30 cellular contexts compared by ENCODE assay signal in genomic region chr14:90943367-90943766, GRCh38.
"Had no signal": no experiment of that assay in that cellular context is flagged by ENCODE, and none has a peak within 500 bp of the region (broad histone marks: within the 10 kb centered on the region; RNA-seq: fewer than 3 reads in every experiment).

No MANE protein-coding gene starts in this region.

- H3K27ac ChIP-seq: brain microvascular endothelial cell, coronary artery, dorsolateral prefrontal cortex, esophagus muscularis mucosa, foreskin keratinocyte, gastrocnemius medialis, heart left ventricle, WERI-Rb-1 had no signal

- DNase-seq: activated B cell treated with CpG ODN at 0.5 μM for 24 hours; activated CD4-positive, alpha-beta T cell treated with anti-CD3 and anti-CD28 coated beads for 48 hours; activated CD4-positive, alpha-beta T cell treated with anti-CD3 and anti-CD28 coated beads, Interleukin-2, amount 50 U/mL, for 1 hour; activated CD4-positive, alpha-beta T cell treated with anti-CD3 and anti-CD28 coated beads, Interleukin-2, amount 50 U/mL, for 48 hours; activated CD8-positive, alpha-beta memory T cell treated with anti-CD3 and anti-CD28 coated beads for 24 hours; activated CD8-positive, alpha-beta T cell treated with anti-CD3 and anti-CD28 coated beads for 36 hours; activated gamma-delta T cell; activated naive CD4-positive, alpha-beta T cell; activated naive CD4-positive, alpha-beta T cell treated with anti-CD3 and anti-CD28 coated beads, Interleukin-2, amount 50 U/mL, for 16 hours; activated T-cell treated with anti-CD3 and anti-CD28 coated beads, Interleukin-2, amount 50 U/mL, for 48 hours; amniotic stem cell; anterior cingulate cortex; brain microvascular endothelial cell; dorsolateral prefrontal cortex; effector memory CD4-positive, alpha-beta T cell; endodermal cell; foreskin keratinocyte; gastrocnemius medialis; glutamatergic neuron; heart left ventricle; SW 1271; T-cell; T1000; WERI-Rb-1 had no signal

- H3K36me3 ChIP-seq: brain microvascular endothelial cell, gastrocnemius medialis, WERI-Rb-1 had no signal

- H3K4me3 ChIP-seq: coronary artery, dorsolateral prefrontal cortex, esophagus muscularis mucosa, gastrocnemius medialis, heart left ventricle had no signal

- H3K9me3 ChIP-seq: gastrocnemius medialis had no signal

- ATAC-seq: activated CD4-positive, CD25-positive, alpha-beta regulatory T cell treated with anti-CD3 and anti-CD28 coated beads, Interleukin-2, amount 50 U/mL, for 24 hours; activated CD8-positive, alpha-beta T cell treated with anti-CD3 and anti-CD28 coated beads for 36 hours; foreskin keratinocyte; gastrocnemius medialis; heart left ventricle; T-cell had no signal

- FAIRE-seq: astrocyte, bronchial epithelial cell, endothelial cell of umbilical vein had no signal

- H3K4me1 ChIP-seq: foreskin keratinocyte, gastrocnemius medialis, heart left ventricle had no signal

- H3K27me3 ChIP-seq: brain microvascular endothelial cell, dorsolateral prefrontal cortex, esophagus muscularis mucosa, foreskin keratinocyte, gastrocnemius medialis, heart left ventricle had no signal
